Comparison of ENCODE assay signal across 7 cellular contexts in genomic region chr21:34693192-34693810, GRCh38. TPM values are rescaled to one million over a fixed set of nuclear protein-coding genes. Genes with fewer than 3 reads are reported as not detected.
DNase-seq lines count a peak whose midpoint lies in the region; ATAC-seq and TF ChIP-seq lines count a peak whose summit lies in the region.

No MANE protein-coding gene starts in this region.

- peaks cover 19% of the 10 kb centered on the region; the same call in 1 of the 2 replicates for H3F3A ChIP-seq in PC-9 (ENCODE audit: insufficient read depth, low read depth)

- intact Hi-C loops in PC-9 (cut with micrococcal nuclease; ENCODE audit: unreplicated experiment) = loop anchor here (2.0 to 5.0 kb wide), 5 partner anchors 196 to 1244 kb away; no protein-coding TSS in a partner anchor

- H4K20me1 ChIP-seq in KMS-11 (ENCODE audit: insufficient read depth) = no peaks in the 10 kb centered on the region
- H4K20me1 ChIP-seq in PC-9 (ENCODE audit: insufficient read depth) = no peaks in the 10 kb centered on the region

- H3K4me1 ChIP-seq in KMS-11 (ENCODE audit: low read depth, poor library complexity, severe bottlenecking) (peaks cover 3% of the 10 kb centered on the region), PC-9 (replicated peaks; ENCODE audit: insufficient read depth) (peaks cover 38% of the 10 kb centered on the region)

- no peaks in the 10 kb centered on the region for H3K27me3 ChIP-seq in KMS-11 (ENCODE audit: insufficient read depth, low read depth)
- no peaks in the 10 kb centered on the region for H3K27me3 ChIP-seq in PC-9 (ENCODE audit: insufficient read depth, low read depth)

- peak; percentile 98 for TF ChIP-seq CTCF in KMS-11 (conservative IDR thresholded peaks at IDR 0.05; ENCODE audit: low read depth, low read length)
- TF ChIP-seq CTCF in PC-9 (conservative IDR thresholded peaks at IDR 0.05) = peak; percentile 86
- peak; percentile 80 for TF ChIP-seq CTCF in astrocyte of the cerebellum (IDR thresholded peaks at IDR 0.05; ENCODE audit: low read depth, low read length, missing control alignments)

- H3K27ac ChIP-seq in KMS-11 = no peak overlapping the region
- 0 out of 2 replicates have a peak overlapping the region, but pooled peaks have one; percentile 89 for H3K27ac ChIP-seq in PC-9

- no peak for ATAC-seq in GM18520 (IDR thresholded peaks at IDR 0.05; ENCODE audit: unreplicated experiment)

- H3K36me3 ChIP-seq in KMS-11 (ENCODE audit: insufficient read depth) = no peaks in the 10 kb centered on the region
- no peaks in the 10 kb centered on the region for H3K36me3 ChIP-seq in PC-9 (ENCODE audit: low read depth)

- H3K79me2 ChIP-seq in KMS-11 (ENCODE audit: insufficient read depth, low read depth) = no peaks in the 10 kb centered on the region
- H3K79me2 ChIP-seq in PC-9 (ENCODE audit: low read depth) = no peaks in the 10 kb centered on the region

- H3K4me3 ChIP-seq in KMS-11 (IDR thresholded peaks at IDR 0.05; ENCODE audit: insufficient read depth, low read depth, low read length) (no peak overlapping the region), PC-9 (no peak overlapping the region), astrocyte of the cerebellum (ENCODE audit: low read depth, low read length) (no peak overlapping the region)

- H3K4me2 ChIP-seq in KMS-11 (no peak overlapping the region), PC-9 (0 out of 2 replicates have a peak overlapping the region, but pooled peaks have one; percentile 56)

- H2AFZ ChIP-seq in KMS-11 (ENCODE audit: low read depth) = no peak overlapping the region
- no peak overlapping the region for H2AFZ ChIP-seq in PC-9

- in situ Hi-C loops in astrocyte of the cerebellum (cut with HindIII; ENCODE audit: low sequenced_read_pairs) = no loop called here

- no peak overlapping the region for H3K9ac ChIP-seq in KMS-11

- H3K9me2 ChIP-seq in PC-9 (ENCODE audit: insufficient read depth) = no peaks in the 10 kb centered on the region

- POLR2A ChIA-PET in PC-9 (lab: Charles Lee; ENCODE audit: unreplicated experiment) = no interaction called here

- no peaks in the 10 kb centered on the region for H3K9me3 ChIP-seq in PC-9 (ENCODE audit: insufficient read depth, low read depth)

- BruUV-seq in PC-9 (replicated peaks; lab: Mats Ljungman, UMichigan) = no TSS peak

- CTCF ChIA-PET in PC-9 (lab: Charles Lee) = no interaction called here

- peak; percentile 67 for DNase-seq in ELF-1 (ENCODE audit: low read depth, low spot score)
- DNase-seq in PC-9 = peak; percentile 39
- DNase-seq in astrocyte of the cerebellum (ENCODE audit: low read depth) = peak; percentile 59
- peak; percentile 67 for DNase-seq in iPS-NIHi7 (ENCODE audit: extremely low spot score)
- peak; percentile 22 for DNase-seq in stimulated activated CD4-positive, alpha-beta T cell treated with anti-CD3 and anti-CD28 coated beads, Interleukin-2, amount 100 ng/mL, for 4 hours (ENCODE audit: low read depth)

RNA-seq across cellular contexts. Expression of gene CLIC6, which starts 24.5 kb away (rescaled TPM):
- total RNA-seq in PC-9 (2021) = not detected in 2 replicates
